Comparison of ENCODE assay signal across 8 cellular contexts in the genomic region with DNA sequence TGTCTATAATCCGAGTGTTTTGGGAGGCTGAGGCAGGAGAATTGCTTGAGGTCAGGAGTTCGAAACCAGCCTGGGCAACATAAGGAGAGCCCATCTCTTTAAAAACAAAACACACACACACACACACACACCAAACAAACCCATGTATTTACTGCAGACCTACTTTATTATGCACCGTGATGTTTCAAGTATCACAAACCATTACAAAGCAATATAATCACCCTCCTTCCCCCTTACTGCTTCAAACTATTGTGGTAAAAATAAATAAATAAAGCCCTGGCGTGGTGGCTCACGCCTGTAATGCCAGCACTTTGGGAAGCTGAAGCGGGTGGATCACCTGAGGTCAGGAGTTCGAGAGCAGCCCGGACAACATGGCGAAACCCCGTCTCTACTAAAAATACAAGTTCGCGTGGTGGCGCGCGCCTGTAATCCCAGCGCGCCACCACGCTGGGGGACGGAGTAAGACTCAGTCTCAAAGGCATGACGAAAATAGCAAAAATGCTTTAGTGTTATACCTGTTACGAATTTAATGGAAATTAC. TPM values are rescaled to one million over a fixed set of nuclear protein-coding genes. Genes with fewer than 3 reads are reported as not detected.
DNase-seq lines count a peak whose midpoint lies in the region; ATAC-seq, FAIRE-seq and TF ChIP-seq lines count a peak whose summit lies in the region.

No MANE protein-coding gene starts in this region.

- H3F3A ChIP-seq in SU-DHL-6 (ENCODE audit: insufficient read depth): peaks cover 41% of the 10 kb centered on the region

- peak overlapping the region; percentile 93 for H3K4me2 ChIP-seq in HCT116 (ENCODE audit: low read length)
- peak overlapping the region; percentile 77 for H3K4me2 ChIP-seq in SU-DHL-6 (ENCODE audit: low read depth, low read length, poor library complexity, severe bottlenecking)

- TF ChIP-seq POLR2A in HCT116 (IDR thresholded peaks at IDR 0.05; ENCODE audit: borderline replicate concordance, extremely low read depth, insufficient read depth, insufficient read length): no peak
- TF ChIP-seq POLR2A in H54 (IDR thresholded peaks at IDR 0.05; ENCODE audit: low read depth, low read length): no peak

- DNase-seq in HCT116 (ENCODE audit: low read depth, low spot score) (no peak), left ventricle myocardium superior (peak; percentile 32), medulla oblongata (ENCODE audit: extremely low spot score) (no peak), GM03348 (ENCODE audit: low spot score) (no peak), H54 (ENCODE audit: insufficient read length, low spot score) (no peak)
- DNase-seq in activated naive CD4-positive, alpha-beta T cell treated with Interleukin-2 at 50 U/mL for 16 hours: no peak

- H3K27me3 ChIP-seq in HCT116 (ENCODE audit: insufficient read depth, low read length) (no peaks in the 10 kb centered on the region), SU-DHL-6 (ENCODE audit: low read length) (no peaks in the 10 kb centered on the region), skeletal muscle tissue (ENCODE audit: control insufficient read depth in 3 of 3, insufficient read depth in 3 of 3, low read length in 3 of 3) (no peaks in the 10 kb centered on the region)

- TF ChIP-seq CTCF in HCT116 (IDR thresholded peaks at IDR 0.05 in 2 of 3, conservative IDR thresholded peaks at IDR 0.05 in 1 of 3; ENCODE audit: borderline replicate concordance in 1 of 3, insufficient read depth in 1 of 3, low read depth in 2 of 3, low read length in 2 of 3) (no peak), SU-DHL-6 (IDR thresholded peaks at IDR 0.05; ENCODE audit: insufficient read depth, low read length, poor library complexity, severe bottlenecking) (no peak)

- H3K9me3 ChIP-seq in HCT116 (ENCODE audit: control insufficient read depth in 1 of 2, insufficient read depth in 1 of 2, low read depth in 1 of 2, low read length in 2 of 2) (no peaks in the 10 kb centered on the region), SU-DHL-6 (ENCODE audit: insufficient read depth, low read length) (0 out of 2 replicates have a peak, but pooled peaks cover 8% of the 10 kb centered on the region), skeletal muscle tissue (ENCODE audit: control insufficient read depth in 3 of 3, low read length in 3 of 3) (no peaks in the 10 kb centered on the region)

- H4K20me1 ChIP-seq in HCT116 (ENCODE audit: insufficient read depth) (no peaks in the 10 kb centered on the region), SU-DHL-6 (ENCODE audit: low read depth, low read length) (peaks cover 10% of the 10 kb centered on the region; the same call in 1 of the 2 replicates)

- RAD21 ChIA-PET in HCT116 (lab: Charles Lee; ENCODE audit: low non-redundant PET in 1 of 2, low total read pairs in 2 of 2, uncharacterized antibody in 2 of 2, unreplicated experiment in 2 of 2): no interaction called here

- no TSS peak for BruUV-seq in HCT116 (replicated peaks; lab: Mats Ljungman, UMichigan)

- no peak for TF ChIP-seq RAD21 in HCT116 (IDR thresholded peaks at IDR 0.05; ENCODE audit: low read depth)

- H3K4me1 ChIP-seq in HCT116 (ENCODE audit: control insufficient read depth in 1 of 2, insufficient read depth in 2 of 2, low read length in 2 of 2) (peaks cover 11 to 27% of the 10 kb centered on the region in 2 experiments), skeletal muscle tissue (ENCODE audit: control insufficient read depth in 3 of 3, insufficient read depth in 3 of 3, low read length in 3 of 3) (peaks cover 9 to 30% (median 29%) of the 10 kb centered on the region in 3 donors)

- no peak overlapping the region for H3K27ac ChIP-seq in HCT116 (ENCODE audit: low read depth, low read length)
- H3K27ac ChIP-seq in SU-DHL-6 (ENCODE audit: low read depth, low read length): no peak overlapping the region
- peak overlapping the region; percentile 95 for H3K27ac ChIP-seq in skeletal muscle tissue (ENCODE audit: low read depth, low read length)

- CTCF ChIA-PET in HCT116 (lab: Charles Lee): no interaction called here

- ATAC-seq in HCT116 (no peak), left ventricle myocardium superior (no peak)

- H3K9ac ChIP-seq in HCT116 (ENCODE audit: low read length) (peak overlapping the region; percentile 94), SU-DHL-6 (ENCODE audit: low read length) (peak overlapping the region; percentile 87), skeletal muscle tissue (ENCODE audit: low read depth in 1 of 3, low read length in 3 of 3) (peak overlapping the region; percentile 98 to 100 (median 100))

- intact Hi-C loops in HCT116 (cut with micrococcal nuclease) (no loop called here), left ventricle myocardium superior (cut with micrococcal nuclease) (no loop called here)

- no peaks in the 10 kb centered on the region for H3K9me2 ChIP-seq in HCT116 (ENCODE audit: insufficient read depth)
- H3K9me2 ChIP-seq in SU-DHL-6 (replicated peaks; ENCODE audit: insufficient read depth, low read length): no peaks in the 10 kb centered on the region

- H3K36me3 ChIP-seq in HCT116 (ENCODE audit: control insufficient read depth in 1 of 2, insufficient read depth in 2 of 2, low read length in 2 of 2): no peaks in the 10 kb centered on the region
- H3K36me3 ChIP-seq in SU-DHL-6 (ENCODE audit: low read length): peaks cover 9% of the 10 kb centered on the region; the same call in 1 of the 2 replicates
- H3K36me3 ChIP-seq in skeletal muscle tissue (ENCODE audit: control insufficient read depth in 3 of 3, insufficient read depth in 3 of 3, low read length in 3 of 3): peaks cover 0 to 2% (median 0%) of the 10 kb centered on the region in 3 donors

- H3K4me3 ChIP-seq in HCT116 (replicated peaks in 1 of 2; ENCODE audit: low read depth in 1 of 2, low read length in 2 of 2): peak overlapping the region; percentile 88 to 99; a peak in 3 of 4 replicates
- peak overlapping the region; percentile 97 for H3K4me3 ChIP-seq in SU-DHL-6 (ENCODE audit: insufficient read depth, low read length, poor library complexity, severe bottlenecking)
- H3K4me3 ChIP-seq in skeletal muscle tissue (ENCODE audit: low read length in 3 of 3): peak overlapping the region; percentile 98 to 99 (median 99)

- POLR2A ChIA-PET in HCT116 (lab: Charles Lee): interaction anchor here (0.8 kb wide), 1 partner anchor 15 kb away, joined by 3 read pairs; no protein-coding TSS in a partner anchor

- H2AFZ ChIP-seq in HCT116 (ENCODE audit: low read depth, low read length, poor library complexity, severe bottlenecking) (no peak overlapping the region), SU-DHL-6 (ENCODE audit: low read depth, low read length, severe bottlenecking) (no peak overlapping the region)

- no peak for FAIRE-seq in H54 (lab: Jason Lieb, UNC)

- H3K79me2 ChIP-seq in HCT116 (ENCODE audit: insufficient read depth, low read length): peaks cover 23% of the 10 kb centered on the region
- H3K79me2 ChIP-seq in SU-DHL-6 (ENCODE audit: insufficient read depth, low read length): peaks cover 20% of the 10 kb centered on the region

TF ChIP-seq in HCT116, 20 proteins besides CTCF, POLR2A, EP300 and RAD21:
- TF ChIP-seq ELF1 (IDR thresholded peaks at IDR 0.05; ENCODE audit: borderline replicate concordance, low read depth) (no peak), TCF7L2 (IDR thresholded peaks at IDR 0.05; ENCODE audit: borderline replicate concordance, extremely low read depth, insufficient read depth, insufficient read length) (no peak), SIN3A (IDR thresholded peaks at IDR 0.05; ENCODE audit: low read depth) (no peak), JUND (IDR thresholded peaks at IDR 0.05) (no peak), ZFX (IDR thresholded peaks at IDR 0.05) (no peak), POLR2AphosphoS5 (IDR thresholded peaks at IDR 0.05; ENCODE audit: low read depth, low read length) (no peak), EZH2phosphoT487 (IDR thresholded peaks at IDR 0.05; ENCODE audit: borderline replicate concordance) (no peak), FOSL1 (IDR thresholded peaks at IDR 0.05; ENCODE audit: low read depth) (no peak), EZH2 (IDR thresholded peaks at IDR 0.05) (no peak), SP1 (IDR thresholded peaks at IDR 0.05; ENCODE audit: low read depth) (no peak)
- TF ChIP-seq, protein P1, sequence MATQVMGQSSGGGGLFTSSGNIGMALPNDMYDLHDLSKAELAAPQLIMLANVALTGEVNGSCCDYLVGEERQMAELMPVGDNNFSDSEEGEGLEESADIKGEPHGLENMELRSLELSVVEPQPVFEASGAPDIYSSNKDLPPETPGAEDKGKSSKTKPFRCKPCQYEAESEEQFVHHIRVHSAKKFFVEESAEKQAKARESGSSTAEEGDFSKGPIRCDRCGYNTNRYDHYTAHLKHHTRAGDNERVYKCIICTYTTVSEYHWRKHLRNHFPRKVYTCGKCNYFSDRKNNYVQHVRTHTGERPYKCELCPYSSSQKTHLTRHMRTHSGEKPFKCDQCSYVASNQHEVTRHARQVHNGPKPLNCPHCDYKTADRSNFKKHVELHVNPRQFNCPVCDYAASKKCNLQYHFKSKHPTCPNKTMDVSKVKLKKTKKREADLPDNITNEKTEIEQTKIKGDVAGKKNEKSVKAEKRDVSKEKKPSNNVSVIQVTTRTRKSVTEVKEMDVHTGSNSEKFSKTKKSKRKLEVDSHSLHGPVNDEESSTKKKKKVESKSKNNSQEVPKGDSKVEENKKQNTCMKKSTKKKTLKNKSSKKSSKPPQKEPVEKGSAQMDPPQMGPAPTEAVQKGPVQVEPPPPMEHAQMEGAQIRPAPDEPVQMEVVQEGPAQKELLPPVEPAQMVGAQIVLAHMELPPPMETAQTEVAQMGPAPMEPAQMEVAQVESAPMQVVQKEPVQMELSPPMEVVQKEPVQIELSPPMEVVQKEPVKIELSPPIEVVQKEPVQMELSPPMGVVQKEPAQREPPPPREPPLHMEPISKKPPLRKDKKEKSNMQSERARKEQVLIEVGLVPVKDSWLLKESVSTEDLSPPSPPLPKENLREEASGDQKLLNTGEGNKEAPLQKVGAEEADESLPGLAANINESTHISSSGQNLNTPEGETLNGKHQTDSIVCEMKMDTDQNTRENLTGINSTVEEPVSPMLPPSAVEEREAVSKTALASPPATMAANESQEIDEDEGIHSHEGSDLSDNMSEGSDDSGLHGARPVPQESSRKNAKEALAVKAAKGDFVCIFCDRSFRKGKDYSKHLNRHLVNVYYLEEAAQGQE (IDR thresholded peaks at IDR 0.05; ENCODE audit: low read depth): no peak
- TF ChIP-seq, protein P2, sequence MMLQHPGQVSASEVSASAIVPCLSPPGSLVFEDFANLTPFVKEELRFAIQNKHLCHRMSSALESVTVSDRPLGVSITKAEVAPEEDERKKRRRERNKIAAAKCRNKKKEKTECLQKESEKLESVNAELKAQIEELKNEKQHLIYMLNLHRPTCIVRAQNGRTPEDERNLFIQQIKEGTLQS (IDR thresholded peaks at IDR 0.05): no peak

RNA-seq across cellular contexts. Expression of a gene that starts 1.5 kb away (rescaled TPM):
- total RNA-seq in HCT116 (2021; ENCODE audit: unreplicated experiment) (17.1 TPM), left ventricle myocardium superior (10.6 TPM), skeletal muscle tissue (57.9 TPM)
- polyA plus RNA-seq in HCT116 (2012): 15.7 and 17.7 TPM in 2 replicates

RNA-seq across cellular contexts. Expression of a gene that starts 22.0 kb away (rescaled TPM):
- total RNA-seq in HCT116 (2021; ENCODE audit: unreplicated experiment) (not detected), left ventricle myocardium superior (0.47 TPM), skeletal muscle tissue (5.7 TPM)
- polyA plus RNA-seq in HCT116 (2012): not detected in 2 replicates

RNA-seq across cellular contexts. Expression of a gene that starts 37.4 kb away (rescaled TPM):
- total RNA-seq in HCT116 (2021; ENCODE audit: unreplicated experiment) (14.9 TPM), left ventricle myocardium superior (13.0 TPM), skeletal muscle tissue (10.4 TPM)
- polyA plus RNA-seq in HCT116 (2012): 5.3 and 6.9 TPM in 2 replicates
